In the genomic region with DNA sequence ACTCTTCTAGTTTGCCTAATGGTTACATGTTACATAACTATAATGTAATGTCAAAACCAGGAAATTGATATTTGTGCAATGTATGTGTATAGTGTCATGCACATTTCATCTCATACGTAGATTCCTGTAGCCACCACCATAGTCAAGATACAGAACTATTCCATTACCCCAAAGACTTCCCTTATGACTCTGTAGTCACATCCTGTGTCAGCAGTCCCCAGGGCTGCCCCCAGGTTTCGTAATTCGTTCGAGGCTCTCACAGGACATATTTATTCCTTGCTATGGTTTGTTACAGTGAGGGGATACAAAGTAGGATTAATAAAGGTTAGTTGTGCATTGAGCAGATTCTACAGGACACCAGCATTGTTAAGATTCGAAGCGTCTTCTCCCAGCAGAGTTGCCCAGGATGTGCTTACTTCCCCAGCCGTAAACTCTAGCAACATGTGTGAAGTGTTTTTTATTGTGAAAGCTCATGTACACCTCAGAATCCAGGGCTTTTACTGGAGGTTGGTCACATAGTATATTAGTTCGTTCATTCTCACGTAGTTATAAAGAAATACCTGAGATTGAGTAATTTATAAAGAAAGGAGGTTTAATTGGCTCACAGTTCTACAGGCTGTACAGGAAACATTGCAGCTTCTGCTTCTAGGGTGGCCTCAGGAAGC, we compare ENCODE assay signal across 10 cellular contexts. TPM values are rescaled to one million over a fixed set of nuclear protein-coding genes. Genes with fewer than 3 reads are reported as not detected.
DNase-seq lines count a peak whose midpoint lies in the region; ATAC-seq and TF ChIP-seq lines count a peak whose summit lies in the region.
"Had no signal": no experiment of that assay in that cellular context is flagged by ENCODE, and none has a peak within 500 bp of the region (broad histone marks: within the 10 kb centered on the region; RNA-seq: fewer than 3 reads in every experiment).

No MANE protein-coding gene starts in this region.

- H3K27ac ChIP-seq in brain microvascular endothelial cell (no peak overlapping the region), SJCRH30 (no peak overlapping the region)

- H3K36me3 ChIP-seq in brain microvascular endothelial cell (replicated peaks) (no peaks in the 10 kb centered on the region), SJCRH30 (no peaks in the 10 kb centered on the region)

- TF ChIP-seq CTCF in brain microvascular endothelial cell (IDR thresholded peaks at IDR 0.05; ENCODE audit: low read depth, low read length, missing control alignments), result no peak

- peaks cover 10% of the 10 kb centered on the region for H3K9me3 ChIP-seq in SJCRH30 (replicated peaks)

- in situ Hi-C loops in brain microvascular endothelial cell (cut with HindIII; ENCODE audit: low pct_ligation_motif_present, low sequenced_read_pairs), result no loop called here

- H3K4me3 ChIP-seq in brain microvascular endothelial cell (ENCODE audit: low read depth, low read length) (no peak overlapping the region), SJCRH30 (no peak overlapping the region)

- ATAC-seq in GM19438 (IDR thresholded peaks at IDR 0.05; ENCODE audit: low read depth, unreplicated experiment) (peak; percentile 86), HG03354 (IDR thresholded peaks at IDR 0.05; ENCODE audit: poor library complexity, severe bottlenecking, unreplicated experiment) (peak; percentile 92), HG03439 (IDR thresholded peaks at IDR 0.05; ENCODE audit: unreplicated experiment) (no peak)

- no peaks in the 10 kb centered on the region for H3K4me1 ChIP-seq in SJCRH30

- H3K27me3 ChIP-seq in brain microvascular endothelial cell (replicated peaks), result no peaks in the 10 kb centered on the region
- no peaks in the 10 kb centered on the region for H3K27me3 ChIP-seq in SJCRH30

- DNase-seq in AML-193 (lab: John Stamatoyannopoulos, UW), result peak; percentile 97 to 98
- peak; percentile 9 for DNase-seq in brain microvascular endothelial cell
- no peak for DNase-seq in middle frontal gyrus (ENCODE audit: extremely low spot score, low spot score)
- no peak for DNase-seq in SJCRH30
- no peak for DNase-seq in GM19240 (ENCODE audit: insufficient read length, low spot score)
- DNase-seq: DND-41, midbrain had no signal

RNA-seq across cellular contexts. Expression of gene RABGEF1, which starts 18.6 kb away (rescaled TPM):
- total RNA-seq in SJCRH30 (2014; rRNA removed; shearing (Covaris generic)), result 24.7 and 26.7 TPM in 2 replicates

Comparison
In these comparisons a context has a peak if more than half of its experiments do, and no peak if none do; other contexts are left out.
1. DNase-seq: peak in AML-193 (2 of 2) and brain microvascular endothelial cell (single experiment); none in middle frontal gyrus (single experiment), SJCRH30 (0 of 2) and GM19240 (single experiment).